In the genomic region with DNA sequence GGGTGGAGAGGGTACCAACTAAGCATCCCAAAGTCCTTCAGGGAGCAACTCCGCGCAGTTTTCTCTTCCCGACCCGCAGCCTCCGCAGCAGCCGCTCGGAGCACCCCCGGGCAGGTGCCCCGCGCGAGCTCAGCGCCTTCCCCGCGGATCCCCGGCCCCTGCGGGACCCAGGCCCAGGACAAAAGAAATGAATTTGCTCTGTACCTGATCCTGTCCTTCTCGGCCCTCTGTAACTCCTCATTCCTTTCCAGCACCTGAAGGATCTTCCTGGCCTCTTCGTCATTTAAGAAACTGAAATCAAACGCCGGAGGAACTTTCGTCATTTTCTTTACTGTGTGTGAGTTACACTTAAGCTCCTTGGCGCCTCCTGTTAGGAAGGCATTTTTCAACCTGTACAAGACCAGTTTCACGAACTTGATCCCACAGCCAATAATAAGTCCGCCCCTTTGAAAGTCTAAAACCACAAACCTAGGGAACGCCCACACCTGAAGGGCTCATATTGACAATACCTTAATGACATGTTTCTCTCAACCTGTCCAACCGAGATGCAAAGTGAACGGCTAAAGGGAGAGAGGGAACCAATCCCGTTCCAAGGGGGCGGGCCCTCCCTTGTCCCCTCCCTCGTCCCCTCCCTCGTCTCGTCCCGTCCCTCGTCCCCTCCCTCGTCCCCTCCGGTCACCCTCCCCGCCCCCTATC, we compare ENCODE assay signal across 1 cellular context.
TF ChIP-seq lines count a peak whose summit lies in the region.

A gene with protein sequence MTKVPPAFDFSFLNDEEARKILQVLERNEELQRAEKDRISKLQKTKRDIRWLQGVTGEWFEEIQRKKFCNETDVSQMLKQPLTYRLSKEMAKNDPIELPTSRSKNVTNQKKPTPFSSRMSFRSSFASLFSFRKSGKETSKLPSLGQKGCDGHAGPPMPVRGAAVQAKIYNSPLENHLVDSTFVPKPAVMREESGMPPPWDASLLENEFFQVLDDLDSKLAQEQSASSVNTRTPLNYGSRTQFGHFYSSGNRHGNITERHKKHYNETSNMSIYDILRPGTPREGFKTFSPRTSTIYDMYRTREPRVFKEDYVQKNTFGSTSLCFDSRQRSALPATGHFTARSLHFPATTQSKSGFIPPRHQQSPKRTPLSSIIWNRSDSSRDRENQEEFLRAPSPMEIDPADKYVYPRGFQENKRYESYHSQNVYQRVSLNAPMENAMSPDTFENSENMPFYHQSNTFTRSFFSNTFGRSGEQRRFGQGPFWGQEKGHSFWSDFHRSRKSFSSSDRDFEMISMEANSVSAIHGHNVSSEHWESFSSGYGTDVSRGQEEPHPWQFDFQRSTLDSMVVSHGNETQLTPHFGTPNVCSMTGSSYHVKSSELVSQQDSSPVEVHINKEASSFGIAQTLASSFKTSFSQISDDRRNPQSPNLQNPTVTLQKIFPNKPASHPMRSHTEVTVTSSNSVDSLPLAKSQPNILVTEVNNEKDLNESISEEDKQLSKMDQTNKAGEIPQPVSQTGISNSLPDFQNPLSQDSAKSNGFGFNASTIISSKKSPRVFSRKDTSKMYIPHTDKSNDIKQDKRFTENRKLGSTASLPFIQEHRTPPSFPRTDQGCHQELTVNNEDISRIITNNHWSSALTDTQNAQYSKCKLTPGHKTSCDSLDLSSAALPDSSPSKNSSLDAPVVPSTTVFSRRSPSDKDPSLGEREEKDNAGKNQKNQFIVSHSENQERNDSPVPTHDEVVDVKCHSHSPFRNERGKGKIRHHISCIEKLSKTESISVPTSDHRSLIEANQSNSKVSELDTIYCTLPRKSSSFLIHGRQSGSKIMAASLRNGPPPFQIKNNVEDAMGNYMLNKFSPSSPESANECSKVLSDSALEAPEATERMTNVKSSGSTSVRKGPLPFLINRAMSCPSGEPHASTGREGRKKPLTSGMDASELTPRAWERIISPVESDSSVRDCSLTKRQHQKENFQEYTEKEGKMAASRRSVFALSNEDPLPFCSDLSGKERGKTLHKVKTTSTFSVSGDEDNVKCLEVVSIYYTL (N-terminal part only) (minus strand): TSS at position 555 of the 696 bp plus-strand sequence. CDS start 232 bp downstream, at position 323.

TF ChIP-seq in Ishikawa, 13 proteins besides CTCF, POLR2A, EP300 and RAD21 (continued from another document):
- TF ChIP-seq, protein P1, sequence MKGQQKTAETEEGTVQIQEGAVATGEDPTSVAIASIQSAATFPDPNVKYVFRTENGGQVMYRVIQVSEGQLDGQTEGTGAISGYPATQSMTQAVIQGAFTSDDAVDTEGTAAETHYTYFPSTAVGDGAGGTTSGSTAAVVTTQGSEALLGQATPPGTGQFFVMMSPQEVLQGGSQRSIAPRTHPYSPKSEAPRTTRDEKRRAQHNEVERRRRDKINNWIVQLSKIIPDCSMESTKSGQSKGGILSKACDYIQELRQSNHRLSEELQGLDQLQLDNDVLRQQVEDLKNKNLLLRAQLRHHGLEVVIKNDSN (IDR thresholded peaks at IDR 0.05): no peak
- TF ChIP-seq CREB1 (IDR thresholded peaks at IDR 0.05; ENCODE audit: low read depth): peak; percentile 37; the same call in 1 of the 2 replicates
TF ChIP-seq in Ishikawa: peak in this region for 6.
